In the genomic region with DNA sequence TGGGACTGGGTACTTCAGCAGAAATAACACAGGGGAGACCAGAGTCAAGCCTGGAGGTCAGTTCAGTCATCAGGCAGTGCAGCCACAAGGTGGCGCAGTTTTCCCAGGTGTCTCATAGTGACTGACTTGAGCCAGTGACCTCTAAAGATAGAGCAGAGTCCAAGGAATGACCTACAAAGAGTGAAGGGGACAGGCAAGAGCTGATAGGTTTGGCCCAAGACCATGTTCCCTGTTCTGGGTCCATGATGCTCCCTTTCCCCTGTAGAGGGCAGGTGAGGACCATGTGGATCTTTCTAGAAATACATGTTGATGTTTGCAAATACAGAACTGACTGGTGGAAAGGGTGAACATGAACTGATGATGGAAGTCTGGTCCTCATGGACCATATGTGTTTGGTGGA, we compare ENCODE assay signal across 11 cellular contexts. TPM values are rescaled to one million over a fixed set of nuclear protein-coding genes. Genes with fewer than 3 reads are reported as not detected.
A peak's percentile ranks its signal among the peaks of the same experiment; 100 is the strongest.
DNase-seq lines count a peak whose midpoint lies in the region; TF ChIP-seq lines count a peak whose summit lies in the region.
"Not testable (repeated sequence)": the region's sequence is repeated elsewhere in the genome, so short reads cannot be mapped to it uniquely, and the experiment has no call there.
"Had no signal": no experiment of that assay in that cellular context is flagged by ENCODE, and none has a peak within 500 bp of the region (broad histone marks: within the 10 kb centered on the region; RNA-seq: fewer than 3 reads in every experiment).

No MANE protein-coding gene starts in this region.

- not testable (repeated sequence) for H4K20me1 ChIP-seq in OCI-LY1 (ENCODE audit: insufficient read depth, low read length)

- intact Hi-C loops in Calu3 (cut with micrococcal nuclease; ENCODE audit: unreplicated experiment): loop anchor here (2.0 kb wide), 1 partner anchor 157 kb away; no protein-coding TSS in a partner anchor

- not testable (repeated sequence) for H3K9me3 ChIP-seq in OCI-LY1 (ENCODE audit: low read length)

- peaks cover 41% of the 10 kb centered on the region for H3K4me1 Mint-ChIP-seq in Calu3 (ENCODE audit: low read depth, unreplicated experiment)

- not testable (repeated sequence) for H3K27me3 ChIP-seq in OCI-LY1 (ENCODE audit: insufficient read depth, low read length)

- DNase-seq in Calu3 (peak; percentile 79), fibroblast of the aortic adventitia (ENCODE audit: low read depth) (peak; percentile 64), medulla oblongata (ENCODE audit: extremely low spot score) (peak; percentile 2), stromal cell of bone marrow (ENCODE audit: low read depth) (peak; percentile 10)
- DNase-seq in HFF-Myc (ENCODE audit: extremely low read depth, low read depth); astrocyte of the cerebellum (ENCODE audit: low read depth): not testable (repeated sequence)
- DNase-seq in activated CD4-positive, alpha-beta T cell treated with anti-CD3 and anti-CD28 coated beads for 48 hours: peak; percentile 64

- H3K36me3 ChIP-seq in OCI-LY1 (ENCODE audit: insufficient read depth, low read length): not testable (repeated sequence)

- TF ChIP-seq CTCF in Calu3 (IDR thresholded peaks at IDR 0.05; ENCODE audit: unreplicated experiment): peak; percentile 55
- TF ChIP-seq CTCF in HFF-Myc (IDR thresholded peaks at IDR 0.05; ENCODE audit: low read depth, low read length, missing control alignments): peak; percentile 42
- TF ChIP-seq CTCF in OCI-LY1 (IDR thresholded peaks at IDR 0.05; ENCODE audit: low read length): peak; percentile 32; the same call in 1 of the 2 replicates
- TF ChIP-seq CTCF in astrocyte of the cerebellum (IDR thresholded peaks at IDR 0.05; ENCODE audit: low read depth, low read length, missing control alignments): peak; percentile 47
- peak; percentile 58 for TF ChIP-seq CTCF in fibroblast of the aortic adventitia (IDR thresholded peaks at IDR 0.05; ENCODE audit: insufficient read depth, low read length)

- H3K4me1 ChIP-seq in OCI-LY1 (ENCODE audit: insufficient read depth, low read length, severe bottlenecking): not testable (repeated sequence)

- BruUV-seq in Calu3 (replicated peaks; lab: Mats Ljungman, UMichigan): not testable (repeated sequence)

- in situ Hi-C loops in astrocyte of the cerebellum (cut with HindIII; ENCODE audit: low sequenced_read_pairs): not testable (repeated sequence)

- not testable (repeated sequence) for H3K4me3 Mint-ChIP-seq in Calu3 (ENCODE audit: low read depth, unreplicated experiment)

- H3K9me3 Mint-ChIP-seq in Calu3 (ENCODE audit: low read depth, unreplicated experiment): not testable (repeated sequence)

- H3K9ac ChIP-seq in OCI-LY1 (ENCODE audit: low read length): not testable (repeated sequence)

- peaks cover 36% of the 10 kb centered on the region for H3K27me3 Mint-ChIP-seq in Calu3 (ENCODE audit: unreplicated experiment)

- not testable (repeated sequence) for H3K4me3 ChIP-seq in HFF-Myc (replicated peaks; ENCODE audit: low read depth, low read length); OCI-LY1 (ENCODE audit: low read depth, low read length, poor library complexity, severe bottlenecking); astrocyte of the cerebellum (ENCODE audit: low read depth, low read length); fibroblast of the aortic adventitia (ENCODE audit: low read depth, low read length)

- H3K27ac Mint-ChIP-seq in Calu3 (ENCODE audit: unreplicated experiment): not testable (repeated sequence)

- not testable (repeated sequence) for H2AFZ ChIP-seq in OCI-LY1 (ENCODE audit: low read length)

- H3K27ac ChIP-seq in OCI-LY1 (ENCODE audit: low read depth, low read length, poor library complexity, severe bottlenecking): not testable (repeated sequence)

- CTCF ChIA-PET in Calu3 (lab: Charles Lee): not testable (repeated sequence)

- not testable (repeated sequence) for H3K79me2 ChIP-seq in OCI-LY1 (ENCODE audit: insufficient read depth, low read length)

- H3F3A ChIP-seq in OCI-LY1 (ENCODE audit: insufficient read depth, low read length): not testable (repeated sequence)

- H3K4me2 ChIP-seq in OCI-LY1 (ENCODE audit: low read length): not testable (repeated sequence)

- H3K9me2 ChIP-seq in OCI-LY1 (ENCODE audit: low read depth, low read length): not testable (repeated sequence)

- H3K36me3 Mint-ChIP-seq in Calu3 (ENCODE audit: insufficient read depth, unreplicated experiment): not testable (repeated sequence)

RNA-seq across cellular contexts. Expression of a gene that starts 6.8 kb away (rescaled TPM):
- total RNA-seq in Calu3 (2022) (not detected in 2 replicates), fibroblast of the aortic adventitia (ENCODE audit: low replicate concordance) (0.27 TPM in 1 of 2 replicates, not detected in the other)
- total RNA-seq: ascending aorta, pulmonary artery endothelial cell had no signal

RNA-seq across cellular contexts. Expression of a gene that starts 12.5 kb away (rescaled TPM):
- total RNA-seq in Calu3 (2022): not detected in 2 replicates
- total RNA-seq in fibroblast of the aortic adventitia (ENCODE audit: low replicate concordance): not detected in 2 replicates
- total RNA-seq: ascending aorta, pulmonary artery endothelial cell, suprapubic skin had no signal

RNA-seq across cellular contexts. Expression of a gene that starts 50.7 kb away (rescaled TPM):
- not detected in 2 replicates for total RNA-seq in Calu3 (2022)
- total RNA-seq in fibroblast of the aortic adventitia (ENCODE audit: low replicate concordance): 0.72 TPM in 1 of 2 replicates, not detected in the other
- total RNA-seq: ascending aorta, suprapubic skin had no signal
